ENCODE assay signal across 1 cellular context in genomic region chr7:149624006-149624405, GRCh38.
TF ChIP-seq lines count a peak whose summit lies in the region.

No MANE protein-coding gene starts in this region.

TF ChIP-seq in endothelial cell of umbilical vein, 7 proteins besides CTCF, POLR2A, EP300 and RAD21:
- TF ChIP-seq EZH2 (IDR thresholded peaks at IDR 0.05; ENCODE audit: borderline replicate concordance, low read depth, low read length, severe bottlenecking): no peak
- TF ChIP-seq JUN (IDR thresholded peaks at IDR 0.05; ENCODE audit: borderline replicate concordance, insufficient read depth, insufficient read length, low read depth): no peak
- TF ChIP-seq GATA2 (IDR thresholded peaks at IDR 0.05; ENCODE audit: insufficient read depth, insufficient read length, low read depth, low read length): no peak
- TF ChIP-seq MYC (IDR thresholded peaks at IDR 0.05; ENCODE audit: low read depth, low read length): no peak
- TF ChIP-seq FOS (IDR thresholded peaks at IDR 0.05; ENCODE audit: borderline replicate concordance, insufficient read depth, low read length): no peak
- TF ChIP-seq, protein P1, sequence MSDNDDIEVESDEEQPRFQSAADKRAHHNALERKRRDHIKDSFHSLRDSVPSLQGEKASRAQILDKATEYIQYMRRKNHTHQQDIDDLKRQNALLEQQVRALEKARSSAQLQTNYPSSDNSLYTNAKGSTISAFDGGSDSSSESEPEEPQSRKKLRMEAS (IDR thresholded peaks at IDR 0.05; ENCODE audit: insufficient read depth, insufficient read length): no peak
- TF ChIP-seq POLR2AphosphoS5 (IDR thresholded peaks at IDR 0.05; ENCODE audit: insufficient read depth, low read depth, low read length): no peak
